In the genomic region with DNA sequence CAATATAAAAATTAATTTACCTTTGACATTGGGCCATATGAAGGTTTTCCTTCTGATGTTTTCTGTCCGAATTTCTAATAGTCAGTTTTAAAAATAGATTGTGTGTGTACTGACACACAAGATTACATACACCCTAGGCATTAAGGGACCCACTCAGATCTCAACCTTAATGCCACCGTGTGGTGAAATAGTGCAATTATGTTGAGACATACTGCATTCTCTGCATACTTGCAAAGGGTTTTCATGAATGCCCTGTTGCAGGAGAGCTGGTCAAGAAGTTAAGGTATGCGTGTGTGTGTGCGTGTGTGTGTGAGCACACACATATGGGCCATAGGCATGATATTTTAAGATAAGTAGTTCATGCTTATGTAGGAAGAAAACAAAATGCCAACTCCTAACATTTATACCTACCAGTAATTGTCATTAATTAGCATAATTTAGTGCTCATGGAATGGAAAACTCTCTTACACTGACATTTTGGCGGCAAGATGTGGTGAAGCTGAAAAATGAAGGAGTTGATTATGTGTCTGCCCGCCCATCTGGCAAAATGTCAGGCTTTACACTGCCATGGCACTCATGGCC, we compare ENCODE assay signal across 9 cellular contexts.
DNase-seq lines count a peak whose midpoint lies in the region; TF ChIP-seq lines count a peak whose summit lies in the region.
"Had no signal": no experiment of that assay in that cellular context is flagged by ENCODE, and none has a peak within 500 bp of the region (broad histone marks: within the 10 kb centered on the region; RNA-seq: fewer than 3 reads in every experiment).

No MANE protein-coding gene starts in this region.

- H3K4me1 ChIP-seq in MM.1S (ENCODE audit: low read length) (no peaks in the 10 kb centered on the region), adipocyte (ENCODE audit: control insufficient read depth, insufficient read depth, low read length) (peaks cover 32% of the 10 kb centered on the region)

- peak; percentile 61 for TF ChIP-seq CTCF in MM.1S (IDR thresholded peaks at IDR 0.05; ENCODE audit: low read length)

- DNase-seq in DMS 273 (lab: John Stamatoyannopoulos, UW; ENCODE audit: unreplicated experiment) = peak; percentile 70
- DNase-seq in DMS 273 treated with DMSO at 0.1 percent for 48 hours (lab: John Stamatoyannopoulos, UW) = no peak
- peak; percentile 56 for DNase-seq in MM.1S
- DNase-seq in adipocyte (ENCODE audit: low read depth) = peak; percentile 84
- DNase-seq in iPS DF 4.7 (ENCODE audit: extremely low read depth, low spot score) = peak; percentile 46
- DNase-seq in NCI-H187 (lab: John Stamatoyannopoulos, UW) = no peak
- no peak for DNase-seq in activated naive CD4-positive, alpha-beta T cell treated with Interleukin-2 at 50 U/mL for 16 hours
- DNase-seq in activated T-cell treated with anti-CD3 and anti-CD28 coated beads for 4 hours = no peak
- DNase-seq: activated naive CD8-positive, alpha-beta T cell treated with anti-CD3 and anti-CD28 coated beads, Interleukin-2, amount 10 ng/mL, durations not matched to agents 7 days and 5 days had no signal

- no peaks in the 10 kb centered on the region for H3K27me3 ChIP-seq in MM.1S (replicated peaks; ENCODE audit: insufficient read depth, low read length)
- no peaks in the 10 kb centered on the region for H3K27me3 ChIP-seq in adipocyte (replicated peaks; ENCODE audit: control insufficient read depth, insufficient read depth, low read length)

- H3K4me2 ChIP-seq in MM.1S (ENCODE audit: low read depth, low read length) = peak overlapping the region; percentile 7; the same call in 1 of the 2 replicates

- peak overlapping the region; percentile 25; the same call in 1 of the 2 replicates for H2AFZ ChIP-seq in MM.1S (ENCODE audit: low read length)

- no peaks in the 10 kb centered on the region for H3K79me2 ChIP-seq in MM.1S (ENCODE audit: low read length)

- H3K9ac ChIP-seq in MM.1S (ENCODE audit: low read length) (no peak overlapping the region), adipocyte (ENCODE audit: low read length) (peak overlapping the region; percentile 64)

- no peaks in the 10 kb centered on the region for H4K20me1 ChIP-seq in MM.1S (ENCODE audit: insufficient read depth, low read length)

- H3F3A ChIP-seq in MM.1S (ENCODE audit: insufficient read depth, low read length) = no peaks in the 10 kb centered on the region

- no peak overlapping the region for H3K4me3 ChIP-seq in MM.1S (ENCODE audit: low read length)
- peak overlapping the region; percentile 50 for H3K4me3 ChIP-seq in adipocyte (ENCODE audit: low read length)

- no peaks in the 10 kb centered on the region for H3K9me2 ChIP-seq in MM.1S (replicated peaks; ENCODE audit: insufficient read depth, low read length)

- H3K36me3 ChIP-seq in MM.1S (replicated peaks; ENCODE audit: insufficient read depth, low read length) = no peaks in the 10 kb centered on the region
- no peaks in the 10 kb centered on the region for H3K36me3 ChIP-seq in adipocyte (ENCODE audit: control insufficient read depth, insufficient read depth, low read length, severe bottlenecking)

- H3K9me3 ChIP-seq in MM.1S (replicated peaks; ENCODE audit: insufficient read depth, low read length) (no peaks in the 10 kb centered on the region), adipocyte (ENCODE audit: control insufficient read depth, low read length) (no peaks in the 10 kb centered on the region)

- no peak overlapping the region for H3K27ac ChIP-seq in MM.1S (ENCODE audit: low read length)

Comparison
In these comparisons a context has a peak if more than half of its experiments do, and no peak if none do; other contexts are left out.
1. DNase-seq: peak in DMS 273 (single experiment), MM.1S (single experiment), adipocyte (single experiment) and iPS DF 4.7 (single experiment); none in DMS 273 treated with DMSO at 0.1 percent for 48 hours (single experiment), NCI-H187 (0 of 2), activated naive CD4-positive, alpha-beta T cell treated with Interleukin-2 at 50 U/mL for 16 hours (single experiment) and activated T-cell treated with anti-CD3 and anti-CD28 coated beads for 4 hours (single experiment).